ENCODE assay signal across 16 cellular contexts in genomic region chr4:163649557-163650091, GRCh38.
"Had no signal": no experiment of that assay in that cellular context is flagged by ENCODE, and none has a peak within 500 bp of the region (broad histone marks: within the 10 kb centered on the region; RNA-seq: fewer than 3 reads in every experiment).

No MANE protein-coding gene starts in this region.

- H3K36me3 ChIP-seq: transverse colon had no signal

- H3K27ac ChIP-seq: transverse colon had no signal

- ATAC-seq: activated T-cell treated with anti-CD3 and anti-CD28 coated beads, Interleukin-2, amount 50 U/mL, for 4 hours; right cardiac atrium had no signal

- DNase-seq: activated CD4-positive, alpha-beta memory T cell treated with anti-CD3 and anti-CD28 coated beads, Interleukin-2, amount 10 ng/mL, durations not matched to agents 7 days and 5 days; activated effector memory CD4-positive, alpha-beta T cell treated with Interleukin-2 at 50 U/mL for 16 hours; activated T-cell treated with anti-CD3 and anti-CD28 coated beads, Interleukin-2, amount 50 U/mL, for 4 hours; cortex of kidney; effector CD4-positive, alpha-beta T cell; head of caudate nucleus; occipital lobe; right cardiac atrium; small intestine; stimulated activated CD4-positive, alpha-beta T cell treated with anti-CD3 and anti-CD28 coated beads, Interleukin-4, amount 100 ng/mL, for 4 hours; stimulated activated CD8-positive, alpha-beta memory T cell treated with anti-CD3 and anti-CD28 coated beads, Interleukin-4, amount 100 ng/mL, for 48 hours; stimulated activated naive CD4-positive, alpha-beta T cell treated with Interleukin-2 at 50 U/mL for 16 hours; substantia nigra; transverse colon had no signal

- H3K4me3 ChIP-seq: transverse colon had no signal

- H3K27me3 ChIP-seq: transverse colon had no signal

- H3K4me1 ChIP-seq: transverse colon had no signal

- FAIRE-seq: endothelial cell of umbilical vein, frontal cortex, small intestine had no signal
